8 cellular contexts compared by ENCODE assay signal in the genomic region with DNA sequence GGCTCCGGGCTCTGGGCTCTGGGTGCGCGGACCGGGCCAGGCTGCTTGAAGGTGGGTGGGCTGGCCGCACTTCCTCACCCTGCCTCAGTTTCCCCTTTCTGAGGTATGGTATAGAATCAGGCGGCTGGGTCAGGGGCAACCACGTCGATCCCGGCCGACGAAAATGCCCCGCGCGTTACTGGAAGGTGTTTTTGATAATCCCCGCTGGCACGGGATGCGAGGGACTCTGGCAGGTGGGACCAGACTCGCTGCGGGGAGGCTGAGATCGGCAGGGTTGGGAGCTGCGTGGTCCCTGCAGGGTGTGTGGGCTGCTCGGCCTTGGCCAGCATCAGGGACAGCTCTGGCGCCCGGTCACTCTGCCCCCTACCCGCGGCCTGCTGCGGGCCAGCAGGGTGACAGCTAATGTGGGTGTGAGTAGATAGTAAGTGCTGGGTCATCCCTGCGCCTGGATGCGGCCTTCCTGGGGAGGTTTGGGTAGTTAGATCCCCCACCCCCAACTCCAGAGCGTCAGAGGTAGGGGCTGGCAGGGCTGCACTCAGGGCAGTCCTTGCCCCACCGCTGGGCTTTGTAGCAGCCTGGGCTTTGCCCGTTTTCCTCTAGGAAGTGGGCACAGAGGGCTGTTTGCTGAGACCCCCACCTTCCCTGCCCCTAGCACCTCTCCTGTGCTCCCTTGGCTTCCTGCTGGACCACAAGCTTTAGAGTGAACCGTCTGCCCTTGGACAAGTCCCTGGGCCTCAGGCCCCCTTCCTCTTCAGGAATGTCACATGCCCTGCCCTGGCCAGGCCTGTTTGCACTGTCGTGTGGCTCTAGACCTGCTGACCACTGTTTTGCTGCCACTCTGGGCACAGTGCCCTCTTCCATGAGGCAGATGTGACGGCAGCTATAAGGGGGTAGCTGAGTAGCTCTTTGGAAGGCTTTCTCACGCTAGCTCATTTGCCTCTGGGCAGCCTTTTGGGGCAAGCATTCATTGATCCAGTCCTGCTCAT. TPM values are rescaled to one million over a fixed set of nuclear protein-coding genes. Genes with fewer than 3 reads are reported as not detected.
A peak's percentile ranks its signal among the peaks of the same experiment; 100 is the strongest.
DNase-seq lines count a peak whose midpoint lies in the region; ATAC-seq and TF ChIP-seq lines count a peak whose summit lies in the region.

No MANE protein-coding gene starts in this region.

- H3K4me1 ChIP-seq in CD8-positive, alpha-beta memory T cell (ENCODE audit: insufficient read depth, low read length): peaks cover 46% of the 10 kb centered on the region
- H3K4me1 ChIP-seq in neuronal stem cell (ENCODE audit: control insufficient read depth in 2 of 2, insufficient read depth in 1 of 2, low read depth in 1 of 2, low read length in 2 of 2): peaks cover 8 to 16% of the 10 kb centered on the region in 2 donors

- H3K27me3 Mint-ChIP-seq in CD8-positive, alpha-beta memory T cell: no peaks in the 10 kb centered on the region
- peaks cover 8% of the 10 kb centered on the region for H3K27me3 Mint-ChIP-seq in activated T-helper 2 cell treated with anti-CD3 and anti-CD28 coated beads, Interferon-gamma antibody, Interleukin-2, Interleukin-4, amounts not matched to agents 10 μg/mL and 5 μg/mL and 100 μg/mL, durations not matched to agents 14 hours and 24 hours and 36 hours (ENCODE audit: low read depth)

- peak overlapping the region; percentile 91 for H3K4me3 ChIP-seq in CD8-positive, alpha-beta memory T cell (ENCODE audit: low read length)
- H3K4me3 ChIP-seq in HL-60 (replicated peaks; ENCODE audit: insufficient read depth, low read length): peak overlapping the region; percentile 89
- H3K4me3 ChIP-seq in neuronal stem cell (ENCODE audit: low read length in 2 of 2): peak overlapping the region; percentile 92 to 97

- H3K4me2 ChIP-seq in neuronal stem cell (ENCODE audit: insufficient read depth, low read length, poor library complexity, severe bottlenecking): peak overlapping the region; percentile 99

- H2BK5ac ChIP-seq in neuronal stem cell (ENCODE audit: low read length): no peak overlapping the region

- no peak for ATAC-seq in HG03135 (IDR thresholded peaks at IDR 0.05; ENCODE audit: unreplicated experiment)
- ATAC-seq in HG03025 (IDR thresholded peaks at IDR 0.05; ENCODE audit: low FRiP score, unreplicated experiment): no peak

- POLR2A ChIA-PET in CD8-positive, alpha-beta memory T cell (lab: Charles Lee): interaction anchor here (0.7 to 2.2 kb wide), 5 partner anchors 11 to 542 kb away, joined by 3 to 8 read pairs (median 6); partner anchors contain the start of gene CDC45

- no peaks in the 10 kb centered on the region for H3K27me3 ChIP-seq in CD8-positive, alpha-beta memory T cell (ENCODE audit: insufficient read depth, low read length, poor library complexity, severe bottlenecking)
- H3K27me3 ChIP-seq in HL-60 (ENCODE audit: insufficient read depth, poor library complexity, severe bottlenecking): no peaks in the 10 kb centered on the region
- H3K27me3 ChIP-seq in neuronal stem cell (ENCODE audit: control insufficient read depth in 3 of 3, insufficient read depth in 3 of 3, low read depth in 1 of 3, low read length in 3 of 3): peaks cover 4 to 32% (median 29%) of the 10 kb centered on the region in 3 experiments

- H3K9ac ChIP-seq in neuronal stem cell (ENCODE audit: low read depth, low read length, poor library complexity): peak overlapping the region; percentile 87

- H3K27ac ChIP-seq in CD8-positive, alpha-beta memory T cell (ENCODE audit: low read depth, low read length): peak overlapping the region; percentile 95
- H3K27ac ChIP-seq in HL-60 (replicated peaks): peak overlapping the region; percentile 82
- H3K27ac ChIP-seq in neuronal stem cell (replicated peaks; ENCODE audit: low read length): no peak overlapping the region

- H4K91ac ChIP-seq in neuronal stem cell (ENCODE audit: low read depth, low read length, poor library complexity): no peak overlapping the region

- peak overlapping the region; percentile 95 for H3K23ac ChIP-seq in neuronal stem cell (ENCODE audit: low read depth, low read length, poor library complexity)

- peak overlapping the region; percentile 88 to 96 (median 90) for H3K4me3 Mint-ChIP-seq in CD8-positive, alpha-beta memory T cell
- peak overlapping the region; percentile 91 for H3K4me3 Mint-ChIP-seq in activated T-helper 2 cell treated with anti-CD3 and anti-CD28 coated beads, Interferon-gamma antibody, Interleukin-2, Interleukin-4, amounts not matched to agents 10 μg/mL and 5 μg/mL and 100 μg/mL, durations not matched to agents 14 hours and 24 hours and 36 hours (ENCODE audit: low read depth)

- no peaks in the 10 kb centered on the region for H3K79me1 ChIP-seq in neuronal stem cell (ENCODE audit: low read depth, low read length)

- H3K27ac Mint-ChIP-seq in CD8-positive, alpha-beta memory T cell: peak overlapping the region; percentile 80 to 97 (median 87)
- peak overlapping the region; percentile 74 for H3K27ac Mint-ChIP-seq in activated T-helper 2 cell treated with anti-CD3 and anti-CD28 coated beads, Interferon-gamma antibody, Interleukin-2, Interleukin-4, amounts not matched to agents 10 μg/mL and 5 μg/mL and 100 μg/mL, durations not matched to agents 14 hours and 24 hours and 36 hours

- H2BK12ac ChIP-seq in neuronal stem cell (ENCODE audit: low read length): no peak overlapping the region

- peaks cover 3% of the 10 kb centered on the region for H3K36me3 ChIP-seq in CD8-positive, alpha-beta memory T cell (ENCODE audit: insufficient read depth, low read length)
- no peaks in the 10 kb centered on the region for H3K36me3 ChIP-seq in neuronal stem cell (replicated peaks in 1 of 2; ENCODE audit: control insufficient read depth in 2 of 2, insufficient read depth in 2 of 2, low read length in 2 of 2)

- H3K4ac ChIP-seq in neuronal stem cell (ENCODE audit: low read length): peak overlapping the region; percentile 71

- no peak overlapping the region for H2BK120ac ChIP-seq in neuronal stem cell (ENCODE audit: low read depth, low read length)

- H2AFZ ChIP-seq in neuronal stem cell (ENCODE audit: low read length): peak overlapping the region; percentile 91

- H3K18ac ChIP-seq in neuronal stem cell (ENCODE audit: low read length): peak overlapping the region; percentile 95

- H3K14ac ChIP-seq in neuronal stem cell (ENCODE audit: low read length): peak overlapping the region; percentile 63

- H3K4me1 Mint-ChIP-seq in CD8-positive, alpha-beta memory T cell: peaks cover 31 to 61% (median 38%) of the 10 kb centered on the region in 3 donors
- H3K4me1 Mint-ChIP-seq in activated T-helper 2 cell treated with anti-CD3 and anti-CD28 coated beads, Interferon-gamma antibody, Interleukin-2, Interleukin-4, amounts not matched to agents 10 μg/mL and 5 μg/mL and 100 μg/mL, durations not matched to agents 14 hours and 24 hours and 36 hours (ENCODE audit: low read depth): peaks cover 17% of the 10 kb centered on the region

- no peaks in the 10 kb centered on the region for H3K9me3 ChIP-seq in CD8-positive, alpha-beta memory T cell (ENCODE audit: low read length)
- H3K9me3 ChIP-seq in neuronal stem cell (replicated peaks in 1 of 2; ENCODE audit: control insufficient read depth in 2 of 2, insufficient read depth in 1 of 2, low read depth in 1 of 2, low read length in 2 of 2): no peaks in the 10 kb centered on the region

- peak overlapping the region; percentile 64 for H2AK5ac ChIP-seq in neuronal stem cell (ENCODE audit: low read depth, low read length)

- peak in 1 of 5 donors; percentile 47 for DNase-seq in CD8-positive, alpha-beta memory T cell
- peak; percentile 9 to 43 for DNase-seq in HL-60 (ENCODE audit: low read depth in 1 of 2, low spot score in 1 of 2)
- no peak for DNase-seq in activated T-helper 2 cell treated with anti-CD3 and anti-CD28 coated beads, Interferon-gamma antibody, Interleukin-2, Interleukin-4, amounts not matched to agents 10 μg/mL and 5 μg/mL and 100 μg/mL, durations not matched to agents 14 hours and 24 hours and 36 hours (ENCODE audit: low spot score)
- DNase-seq in globus pallidus (ENCODE audit: low spot score): peak; percentile 90
- no peak for DNase-seq in neuronal stem cell (ENCODE audit: low spot score)
- no peak for DNase-seq in G401 (ENCODE audit: low spot score)

- H3K9me3 Mint-ChIP-seq in CD8-positive, alpha-beta memory T cell: no peaks in the 10 kb centered on the region
- no peaks in the 10 kb centered on the region for H3K9me3 Mint-ChIP-seq in activated T-helper 2 cell treated with anti-CD3 and anti-CD28 coated beads, Interferon-gamma antibody, Interleukin-2, Interleukin-4, amounts not matched to agents 10 μg/mL and 5 μg/mL and 100 μg/mL, durations not matched to agents 14 hours and 24 hours and 36 hours

- H4K8ac ChIP-seq in neuronal stem cell (ENCODE audit: low read depth, low read length): no peak overlapping the region

- peaks cover 0 to 15% (median 3%) of the 10 kb centered on the region in 3 donors for H3K36me3 Mint-ChIP-seq in CD8-positive, alpha-beta memory T cell
- peaks cover 7% of the 10 kb centered on the region for H3K36me3 Mint-ChIP-seq in activated T-helper 2 cell treated with anti-CD3 and anti-CD28 coated beads, Interferon-gamma antibody, Interleukin-2, Interleukin-4, amounts not matched to agents 10 μg/mL and 5 μg/mL and 100 μg/mL, durations not matched to agents 14 hours and 24 hours and 36 hours (ENCODE audit: low read depth)

- WGBS in neuronal stem cell (ENCODE audit: extremely low coverage in 2 of 2, insufficient read length in 2 of 2, insufficient replicate concordance in 1 of 2), 2 donors: no CpG with 5 or more reads among the region's 36 CpGs

- no peak overlapping the region for H2BK15ac ChIP-seq in neuronal stem cell (ENCODE audit: low read length)

- CTCF ChIA-PET in CD8-positive, alpha-beta memory T cell (lab: Charles Lee): interaction anchor here (1.4 to 2.2 kb wide), 3 partner anchors 11 to 108 kb away, joined by 4 to 5 read pairs (median 5); no protein-coding TSS in a partner anchor

- TF ChIP-seq CTCF in HL-60 (IDR thresholded peaks at IDR 0.05; ENCODE audit: insufficient read depth, low read length): no peak

- in situ Hi-C loops in G401 (cut with HindIII; ENCODE audit: low sequenced_read_pairs): no loop called here

- intact Hi-C loops in activated T-helper 2 cell treated with anti-CD3 and anti-CD28 coated beads, Interferon-gamma antibody, Interleukin-2, Interleukin-4, amounts not matched to agents 10 μg/mL and 5 μg/mL and 100 μg/mL, durations not matched to agents 14 hours and 24 hours and 36 hours (cut with micrococcal nuclease): loop anchor here (2.0 to 10.0 kb wide), 2 partner anchors 63 to 95 kb away; partner anchors contain the start of genes DGCR8, RANBP1 and TRMT2A

RNA-seq across cellular contexts. Expression of gene TANGO2, which starts 0.6 kb away (rescaled TPM):
- total RNA-seq in CD8-positive, alpha-beta memory T cell: 10 to 100 TPM; 27.3 to 28.0 TPM
- polyA plus RNA-seq in CD8-positive, alpha-beta memory T cell: 48.6 TPM
- 27.4 and 30.0 TPM in 2 replicates for total RNA-seq in activated T-helper 2 cell treated with anti-CD3 and anti-CD28 coated beads, Interferon-gamma antibody, Interleukin-2, Interleukin-4, amounts not matched to agents 10 μg/mL and 5 μg/mL and 100 μg/mL, durations not matched to agents 14 hours and 24 hours and 36 hours
- 4.9 TPM for polyA plus RNA-seq in neuronal stem cell (2013, experiment 1 of 2)
- 4.2 TPM for polyA plus RNA-seq in neuronal stem cell (2013, experiment 2 of 2)
- 13.2 and 19.0 TPM in 2 replicates for total RNA-seq in G401 (2014; rRNA removed; shearing (Covaris generic))

RNA-seq across cellular contexts. Expression of gene ARVCF, which starts 4.9 kb away (rescaled TPM):
- total RNA-seq in CD8-positive, alpha-beta memory T cell: 1 to 10 TPM; 1.4 to 1.8 TPM
- polyA plus RNA-seq in CD8-positive, alpha-beta memory T cell: 0.92 TPM
- total RNA-seq in activated T-helper 2 cell treated with anti-CD3 and anti-CD28 coated beads, Interferon-gamma antibody, Interleukin-2, Interleukin-4, amounts not matched to agents 10 μg/mL and 5 μg/mL and 100 μg/mL, durations not matched to agents 14 hours and 24 hours and 36 hours: 3.4 and 3.9 TPM in 2 replicates
- polyA plus RNA-seq in neuronal stem cell (2013, experiment 1 of 2): 35.3 TPM
- polyA plus RNA-seq in neuronal stem cell (2013, experiment 2 of 2): 32.4 TPM
- 13.8 and 14.9 TPM in 2 replicates for total RNA-seq in G401 (2014; rRNA removed; shearing (Covaris generic))

RNA-seq across cellular contexts. Expression of gene DGCR8, which starts 58.6 kb away (rescaled TPM):
- total RNA-seq in CD8-positive, alpha-beta memory T cell: 10 to 100 TPM; 68.6 to 73.8 TPM
- 10.6 TPM for polyA plus RNA-seq in CD8-positive, alpha-beta memory T cell
- total RNA-seq in activated T-helper 2 cell treated with anti-CD3 and anti-CD28 coated beads, Interferon-gamma antibody, Interleukin-2, Interleukin-4, amounts not matched to agents 10 μg/mL and 5 μg/mL and 100 μg/mL, durations not matched to agents 14 hours and 24 hours and 36 hours: 63.1 and 66.4 TPM in 2 replicates
- polyA plus RNA-seq in neuronal stem cell (2013, experiment 1 of 2): 16.3 TPM
- 16.3 TPM for polyA plus RNA-seq in neuronal stem cell (2013, experiment 2 of 2)
- 21.5 and 22.0 TPM in 2 replicates for total RNA-seq in G401 (2014; rRNA removed; shearing (Covaris generic))

Comparison
In these comparisons a context has a peak if more than half of its experiments do, and no peak if none do; other contexts are left out.
1. DNase-seq: peak in HL-60 (2 of 2) and globus pallidus (single experiment); none in activated T-helper 2 cell treated with anti-CD3 and anti-CD28 coated beads, Interferon-gamma antibody, Interleukin-2, Interleukin-4, amounts not matched to agents 10 μg/mL and 5 μg/mL and 100 μg/mL, durations not matched to agents 14 hours and 24 hours and 36 hours (single experiment), neuronal stem cell (single experiment) and G401 (single experiment).
2. Peak in every context shown above with its lines, with median percentiles within 50 percentile points of each other: H3K4me3 ChIP-seq.